23 cellular contexts compared by ENCODE assay signal in the genomic region with DNA sequence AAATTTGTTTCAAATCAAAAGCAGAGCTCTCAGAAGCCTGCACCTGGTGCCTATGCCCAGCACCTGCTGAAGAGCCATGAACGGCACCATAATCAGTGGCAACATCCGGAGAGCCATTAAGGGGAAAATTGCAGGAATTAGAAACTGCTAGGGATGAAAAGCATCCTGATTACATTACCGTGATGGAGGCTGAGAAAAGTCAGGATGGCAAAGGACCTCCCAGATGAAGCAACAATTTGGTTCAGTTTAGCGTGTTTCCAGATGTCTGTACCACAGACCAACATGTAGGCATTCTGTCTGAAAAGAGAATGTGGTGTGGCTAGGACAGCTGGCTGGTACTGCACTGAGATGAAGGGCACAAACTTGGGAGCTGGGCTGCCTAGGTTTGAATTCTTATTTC.
"Had no signal": no experiment of that assay in that cellular context is flagged by ENCODE, and none has a peak within 500 bp of the region (broad histone marks: within the 10 kb centered on the region; RNA-seq: fewer than 3 reads in every experiment).

No MANE protein-coding gene starts in this region.

- H3K4me1 ChIP-seq: adrenal gland, esophagus squamous epithelium, upper lobe of right lung had no signal

- H3K4me3 ChIP-seq: adrenal gland, cardiac muscle cell, esophagus squamous epithelium, skin epidermis, upper lobe of right lung had no signal

- H3K36me3 ChIP-seq: adrenal gland, cardiac muscle cell, esophagus squamous epithelium, upper lobe of right lung had no signal

- H3K27me3 Mint-ChIP-seq: activated CD4-positive, alpha-beta memory T cell treated with anti-CD3 and anti-CD28 coated beads, Interleukin-2, amount 10 ng/mL, durations not matched to agents 7 days and 5 days; activated naive CD4-positive, alpha-beta T cell treated with anti-CD3 and anti-CD28 coated beads, Interleukin-2, amount 50 U/mL, for 24 hours; activated T-cell treated with anti-CD3 and anti-CD28 coated beads, Interleukin-2, amount 50 U/mL, for 24 hours; memory B cell had no signal

- H3K4me3 Mint-ChIP-seq: activated CD4-positive, alpha-beta memory T cell treated with anti-CD3 and anti-CD28 coated beads, Interleukin-2, amount 10 ng/mL, durations not matched to agents 7 days and 5 days; activated naive CD4-positive, alpha-beta T cell treated with anti-CD3 and anti-CD28 coated beads, Interleukin-2, amount 50 U/mL, for 24 hours; activated T-cell treated with anti-CD3 and anti-CD28 coated beads, Interleukin-2, amount 50 U/mL, for 24 hours; memory B cell; nephron; WTC11 had no signal

- ATAC-seq: left ventricle myocardium superior, right cardiac atrium, upper lobe of right lung, WTC11 had no signal

- H3K27me3 ChIP-seq: adrenal gland, cardiac muscle cell, esophagus squamous epithelium, upper lobe of right lung had no signal

- DNase-seq: activated CD4-positive, alpha-beta memory T cell treated with anti-CD3 and anti-CD28 coated beads, Interleukin-2, amount 10 ng/mL, durations not matched to agents 7 days and 5 days; activated CD4-positive, alpha-beta T cell treated with anti-CD3 and anti-CD28 coated beads for 4 hours; activated effector memory CD4-positive, alpha-beta T cell treated with Interleukin-2 at 50 U/mL for 16 hours; activated T-cell treated with anti-CD3 and anti-CD28 coated beads, Interleukin-2, amount 50 U/mL, for 24 hours; adrenal gland; esophagus squamous epithelium; foreskin melanocyte; kidney glomerular epithelial cell; left ventricle myocardium superior; nucleus accumbens; right cardiac atrium; stimulated activated CD4-positive, alpha-beta T cell treated with anti-CD3 and anti-CD28 coated beads, Interleukin-4, amount 100 ng/mL, for 4 hours; stimulated activated CD8-positive, alpha-beta memory T cell treated with anti-CD3 and anti-CD28 coated beads, Interleukin-4, amount 100 ng/mL, for 48 hours; stimulated activated naive CD4-positive, alpha-beta T cell treated with Interleukin-2 at 50 U/mL for 16 hours; T-helper 2 cell; upper lobe of right lung had no signal

- H3K4me1 Mint-ChIP-seq: activated naive CD4-positive, alpha-beta T cell treated with anti-CD3 and anti-CD28 coated beads, Interleukin-2, amount 50 U/mL, for 24 hours had no signal

- H3K27ac ChIP-seq: adrenal gland, cardiac muscle cell, esophagus squamous epithelium, skin epidermis, upper lobe of right lung had no signal

- H3K27ac Mint-ChIP-seq: activated CD4-positive, alpha-beta memory T cell treated with anti-CD3 and anti-CD28 coated beads, Interleukin-2, amount 10 ng/mL, durations not matched to agents 7 days and 5 days; activated naive CD4-positive, alpha-beta T cell treated with anti-CD3 and anti-CD28 coated beads, Interleukin-2, amount 50 U/mL, for 24 hours; activated T-cell treated with anti-CD3 and anti-CD28 coated beads, Interleukin-2, amount 50 U/mL, for 24 hours; memory B cell; nephron; progenitor cell of endocrine pancreas; WTC11 had no signal
